Comparison of ENCODE assay signal across 26 cellular contexts in the genomic region with DNA sequence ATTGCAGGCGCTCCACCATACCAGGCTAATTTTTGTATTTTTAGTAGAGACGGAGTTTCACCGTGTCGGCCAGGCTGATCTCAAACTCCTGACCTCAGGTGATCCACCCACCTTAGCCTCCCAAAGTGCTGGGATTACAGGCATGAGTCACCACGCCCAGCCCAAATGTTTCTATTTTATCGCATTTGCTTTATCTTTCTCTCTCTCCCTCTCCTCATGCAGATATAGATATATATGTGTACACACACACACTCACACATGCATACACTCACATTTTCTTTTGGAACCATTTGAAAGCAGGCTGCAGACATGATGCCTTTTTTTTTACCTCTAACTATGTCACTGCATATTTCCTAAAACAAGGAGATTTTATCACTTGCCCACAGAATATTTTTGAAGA. TPM values are rescaled to one million over a fixed set of nuclear protein-coding genes. Genes with fewer than 3 reads are reported as not detected.
"Had no signal": no experiment of that assay in that cellular context is flagged by ENCODE, and none has a peak within 500 bp of the region (broad histone marks: within the 10 kb centered on the region; RNA-seq: fewer than 3 reads in every experiment).

No MANE protein-coding gene starts in this region.

- H3K27me3 ChIP-seq: colonic mucosa, esophagus squamous epithelium, neural progenitor cell, right lobe of liver, suprapubic skin, transverse colon, vagina had no signal

- ATAC-seq: left lobe of liver; naive thymus-derived CD4-positive, alpha-beta T cell; right lobe of liver; stimulated activated naive CD8-positive, alpha-beta T cell treated with anti-CD3 and anti-CD28 coated beads, Interleukin-15, amount 100 ng/mL, for 72 hours had no signal

- H3K4me3 Mint-ChIP-seq: memory B cell; naive thymus-derived CD4-positive, alpha-beta T cell; nephron; neural progenitor cell; stimulated activated naive CD8-positive, alpha-beta T cell treated with anti-CD3 and anti-CD28 coated beads, Interleukin-15, amount 100 ng/mL, for 72 hours had no signal

- H3K9me3 Mint-ChIP-seq: stimulated activated naive CD8-positive, alpha-beta T cell treated with anti-CD3 and anti-CD28 coated beads, Interleukin-15, amount 100 ng/mL, for 72 hours had no signal

- H3K36me3 Mint-ChIP-seq: memory B cell; naive thymus-derived CD4-positive, alpha-beta T cell; neural progenitor cell had no signal

- H3K27me3 Mint-ChIP-seq: memory B cell; progenitor cell of endocrine pancreas; stimulated activated naive CD8-positive, alpha-beta T cell treated with anti-CD3 and anti-CD28 coated beads, Interleukin-15, amount 100 ng/mL, for 72 hours had no signal

- H3K36me3 ChIP-seq: colonic mucosa, esophagus squamous epithelium, neural progenitor cell, right lobe of liver, suprapubic skin, transverse colon, vagina had no signal

- DNase-seq: colonic mucosa; dermis blood vessel endothelial cell; effector memory CD4-positive, alpha-beta T cell; erythroblast; esophagus squamous epithelium; kidney; naive thymus-derived CD4-positive, alpha-beta T cell; right lobe of liver; stimulated activated CD4-positive, alpha-beta T cell treated with anti-CD3 and anti-CD28 coated beads, Interleukin-12 subunit alpha, Interleukin-12 subunit beta, amount 100 ng/mL, for 4 hours; stimulated activated CD4-positive, alpha-beta T cell treated with anti-CD3 and anti-CD28 coated beads, Interleukin-1b, Interleukin-23, amount 100 ng/mL, for 48 hours; stimulated activated CD4-positive, alpha-beta T cell treated with anti-CD3 and anti-CD28 coated beads, Interleukin-4, amount 100 ng/mL, for 1 hour; stimulated activated CD8-positive, alpha-beta memory T cell treated with anti-CD3 and anti-CD28 coated beads, Interleukin-4, amount 100 ng/mL, for 48 hours; stimulated activated naive CD4-positive, alpha-beta T cell; stimulated activated naive CD8-positive, alpha-beta T cell treated with anti-CD3 and anti-CD28 coated beads, Interleukin-15, amount 100 ng/mL, for 72 hours; transverse colon had no signal

- H3K4me1 ChIP-seq: colonic mucosa, neural progenitor cell, parathyroid adenoma, right lobe of liver, vagina had no signal

- H3K27ac Mint-ChIP-seq: memory B cell; naive thymus-derived CD4-positive, alpha-beta T cell; neural progenitor cell; progenitor cell of endocrine pancreas; stimulated activated naive CD8-positive, alpha-beta T cell treated with anti-CD3 and anti-CD28 coated beads, Interleukin-15, amount 100 ng/mL, for 72 hours had no signal

- H3K27ac ChIP-seq: colonic mucosa, esophagus squamous epithelium, neural progenitor cell, parathyroid adenoma, suprapubic skin, transverse colon, vagina had no signal

- H3K9me3 ChIP-seq: colonic mucosa, esophagus squamous epithelium, right lobe of liver, suprapubic skin, vagina had no signal

- H3K4me3 ChIP-seq: colonic mucosa, esophagus squamous epithelium, lung, neural progenitor cell, right lobe of liver, smooth muscle cell, suprapubic skin, transverse colon, vagina had no signal

RNA-seq across cellular contexts. Expression of a gene that starts 55.9 kb away (rescaled TPM):
- total RNA-seq: frontal cortex had no signal
